15 cellular contexts compared by ENCODE assay signal in the genomic region with DNA sequence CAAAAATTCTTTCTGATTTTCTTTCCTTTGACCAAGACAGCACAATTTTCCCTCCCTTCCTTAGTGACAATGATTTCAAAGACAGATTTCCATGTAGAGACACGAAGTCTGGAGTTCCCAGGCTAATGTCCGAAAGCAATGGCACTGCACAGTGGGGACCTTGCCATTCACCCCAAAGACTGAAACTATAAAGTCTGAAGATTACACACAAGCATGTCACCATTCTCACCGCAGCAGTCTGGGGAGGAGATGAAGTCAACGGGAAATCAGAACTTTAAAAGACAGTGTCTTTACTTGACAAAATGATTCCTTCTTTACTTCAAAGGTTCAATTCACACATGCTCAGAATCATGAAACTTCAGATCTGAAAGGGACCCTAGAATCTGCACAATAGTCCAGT. TPM values are rescaled to one million over a fixed set of nuclear protein-coding genes. Genes with fewer than 3 reads are reported as not detected.
A peak's percentile ranks its signal among the peaks of the same experiment; 100 is the strongest.
DNase-seq lines count a peak whose midpoint lies in the region; ATAC-seq, FAIRE-seq and TF ChIP-seq lines count a peak whose summit lies in the region.
"Had no signal": no experiment of that assay in that cellular context is flagged by ENCODE, and none has a peak within 500 bp of the region (broad histone marks: within the 10 kb centered on the region; RNA-seq: fewer than 3 reads in every experiment).

No MANE protein-coding gene starts in this region.

- no peaks in the 10 kb centered on the region for H3K9me3 ChIP-seq in CD4-positive, alpha-beta T cell (ENCODE audit: control insufficient read depth, low read length)
- H3K9me3 ChIP-seq: BLaER1 treated with 17β-estradiol and CSF1 and Interleukin-3, amounts not matched to agents 10 nM and 100 nM had no signal

- intact Hi-C loops in CD4-positive, alpha-beta T cell (cut with DNase I, micrococcal nuclease) = no loop called here
- intact Hi-C loops in natural killer cell (cut with micrococcal nuclease) (no loop called here), posterior cingulate gyrus (cut with DNase I) (no loop called here)

- H3K27me3 Mint-ChIP-seq in CD4-positive, alpha-beta T cell = no peaks in the 10 kb centered on the region
- H3K27me3 Mint-ChIP-seq in T-cell (no peaks in the 10 kb centered on the region), natural killer cell (ENCODE audit: low read depth in 2 of 2) (no peaks in the 10 kb centered on the region)

- no peak overlapping the region for H3K27ac ChIP-seq in CD4-positive, alpha-beta T cell (ENCODE audit: low read depth, low read length)
- H3K27ac ChIP-seq: BLaER1 treated with 17β-estradiol and CSF1 and Interleukin-3, amounts not matched to agents 10 nM and 100 nM; GM23248 had no signal

- no peak overlapping the region for H3K4me3 Mint-ChIP-seq in CD4-positive, alpha-beta T cell
- H3K4me3 Mint-ChIP-seq in T-cell (peak overlapping the region in 1 of 3 donors; percentile 14), natural killer cell (peak overlapping the region; percentile 17)

- H3K4me1 Mint-ChIP-seq in CD4-positive, alpha-beta T cell (ENCODE audit: low read depth) = peaks cover 47% of the 10 kb centered on the region
- H3K4me1 Mint-ChIP-seq in T-cell (peaks cover 4 to 68% (median 60%) of the 10 kb centered on the region in 3 donors), natural killer cell (peaks cover 49 to 58% of the 10 kb centered on the region in 2 donors)

- POLR2A ChIA-PET in CD4-positive, alpha-beta T cell (lab: Charles Lee) = interaction anchor here (0.7 kb wide), 1 partner anchor 90 kb away, joined by 3 read pairs; no protein-coding TSS in a partner anchor
- POLR2A ChIA-PET in T-cell (lab: Charles Lee) = no interaction called here

- peak; percentile 74 for FAIRE-seq in GM18507 (lab: Jason Lieb, UNC)

- no peaks in the 10 kb centered on the region for H3K27me3 ChIP-seq in CD4-positive, alpha-beta T cell (ENCODE audit: control insufficient read depth, insufficient read depth, low read length)
- H3K27me3 ChIP-seq: BLaER1 treated with 17β-estradiol and CSF1 and Interleukin-3, amounts not matched to agents 10 nM and 100 nM; cardiac muscle cell had no signal

- TF ChIP-seq CTCF in CD4-positive, alpha-beta T cell (IDR thresholded peaks at IDR 0.05) = no peak
- no peak for TF ChIP-seq CTCF in natural killer cell (IDR thresholded peaks at IDR 0.05)

- ATAC-seq in CD4-positive, alpha-beta T cell (ENCODE audit: poor library complexity) = peak; percentile 41
- ATAC-seq in T-cell (replicated peaks in 1 of 4) = peak in 1 of 4 experiments; percentile 61
- ATAC-seq in natural killer cell = peak; percentile 44 to 71 (median 54)
- ATAC-seq: left ventricle myocardium superior had no signal

- H3K36me3 Mint-ChIP-seq in CD4-positive, alpha-beta T cell (ENCODE audit: low read depth) = no peaks in the 10 kb centered on the region
- H3K36me3 Mint-ChIP-seq in T-cell = peaks cover 6% of the 10 kb centered on the region
- H3K36me3 Mint-ChIP-seq in natural killer cell = no peaks in the 10 kb centered on the region

- no peak for DNase-seq in CD4-positive, alpha-beta T cell
- DNase-seq in GM18507 (ENCODE audit: extremely low spot score, insufficient read length, low read depth) (no peak), T-cell (no peak), natural killer cell (no peak), DMS 273 treated with DMSO at 0.1 percent for 48 hours (lab: John Stamatoyannopoulos, UW) (no peak), posterior cingulate gyrus (no peak)
- no peak for DNase-seq in stimulated activated CD4-positive, alpha-beta T cell treated with anti-CD3 and anti-CD28 coated beads, Interleukin-1b, Interleukin-23, amount 100 ng/mL, for 48 hours
- DNase-seq in stimulated activated naive CD4-positive, alpha-beta T cell (lab: John Stamatoyannopoulos, UW) = no peak
- DNase-seq: activated gamma-delta T cell treated with Interleukin-2 at 50 U/mL for 16 hours, GF-D8, GM23248, left ventricle myocardium superior, NCI-H446 had no signal

- CTCF ChIA-PET in CD4-positive, alpha-beta T cell (lab: Charles Lee) = interaction anchor here (1.0 kb wide), 1 partner anchor 12 kb away, joined by 3 read pairs; no protein-coding TSS in a partner anchor
- CTCF ChIA-PET in T-cell (lab: Charles Lee) = interaction anchor here in 1 of 2 donors (0.6 kb wide), 1 partner anchor 83 kb away, joined by 5 read pairs; no protein-coding TSS in a partner anchor

- H3K27ac Mint-ChIP-seq in CD4-positive, alpha-beta T cell = peak overlapping the region; percentile 45
- H3K27ac Mint-ChIP-seq in T-cell (peak overlapping the region; percentile 68 to 76), natural killer cell (peak overlapping the region; percentile 77 to 85)

- no peaks in the 10 kb centered on the region for H3K9me3 Mint-ChIP-seq in CD4-positive, alpha-beta T cell
- no peaks in the 10 kb centered on the region for H3K9me3 Mint-ChIP-seq in T-cell
- no peaks in the 10 kb centered on the region for H3K9me3 Mint-ChIP-seq in natural killer cell

RNA-seq across cellular contexts. Expression of a gene that starts 8.3 kb away (rescaled TPM):
- 1 to 10 TPM; 3.1 to 3.2 TPM for total RNA-seq in CD4-positive, alpha-beta T cell
- total RNA-seq in T-cell = 10 to 100 TPM in 2 of 5 donors, 1 to 10 TPM in 3; 4.6 to 11.9 (median 9.2) TPM
- 10 to 100 TPM; 15.5 to 29.1 (median 28.6) TPM for total RNA-seq in natural killer cell
